In genomic region chr5:125655156-125655555, GRCh38 we compare ENCODE assay signal across 22 cellular contexts.
DNase-seq lines count a peak whose midpoint lies in the region; ATAC-seq and TF ChIP-seq lines count a peak whose summit lies in the region.
"Had no signal": no experiment of that assay in that cellular context is flagged by ENCODE, and none has a peak within 500 bp of the region (broad histone marks: within the 10 kb centered on the region; RNA-seq: fewer than 3 reads in every experiment).

No MANE protein-coding gene starts in this region.

- intact Hi-C loops in heart left ventricle (cut with DNase I) = no loop called here

- TF ChIP-seq POLR2A in heart left ventricle (IDR thresholded peaks at IDR 0.05) = no peak

- H3K27ac ChIP-seq in heart left ventricle = no peak overlapping the region
- H3K27ac ChIP-seq: A549, prostate gland, skin epidermis had no signal

- DNase-seq in NCI-H1417 (lab: John Stamatoyannopoulos, UW) = peak in 2 of 3 experiments; percentile 2 to 67
- DNase-seq in NCI-H1417 treated with DMSO at 0.1 percent for 48 hours (lab: John Stamatoyannopoulos, UW) = no peak
- peak; percentile 76 for DNase-seq in NCI-H69 (lab: John Stamatoyannopoulos, UW)
- peak; percentile 58 for DNase-seq in foreskin melanocyte
- DNase-seq in putamen (ENCODE audit: low spot score) = peak; percentile 32
- no peak for DNase-seq in NCI-H1048 (lab: John Stamatoyannopoulos, UW)
- DNase-seq in heart left ventricle = no peak
- DNase-seq: activated CD4-positive, alpha-beta T cell treated with anti-CD3 and anti-CD28 coated beads, Interleukin-2, amount 10 ng/mL, durations not matched to agents 24 days and 14 days; activated effector memory CD4-positive, alpha-beta T cell treated with Interleukin-2 at 50 U/mL for 16 hours; C1 segment of cervical spinal cord; central memory CD4-positive, alpha-beta T cell; DND-41; effector CD4-positive, alpha-beta T cell; KG1; MV-4-11; natural killer cell; NCI-H524 had no signal

- no peak overlapping the region for H3K4me3 ChIP-seq in heart left ventricle
- H3K4me3 ChIP-seq: A549, prostate gland, skin epidermis had no signal

- no peak for ATAC-seq in activated CD4-positive, CD25-positive, alpha-beta regulatory T cell treated with anti-CD3 and anti-CD28 coated beads, Interleukin-2, amount 50 U/mL, for 24 hours
- no peak for ATAC-seq in heart left ventricle
- ATAC-seq: A549, natural killer cell, Right ventricle myocardium inferior had no signal

- H3K4me1 ChIP-seq in heart left ventricle = peaks cover 0 to 8% (median 1%) of the 10 kb centered on the region in 12 donors
- H3K4me1 ChIP-seq: A549, prostate gland had no signal

- H3K36me3 ChIP-seq in heart left ventricle = no peaks in the 10 kb centered on the region
- H3K36me3 ChIP-seq: prostate gland had no signal

- H3K9me3 ChIP-seq in heart left ventricle = no peaks in the 10 kb centered on the region
- H3K9me3 ChIP-seq: A549, prostate gland had no signal

- peaks cover 0 to 2% (median 0%) of the 10 kb centered on the region in 9 donors for H3K27me3 ChIP-seq in heart left ventricle

- no peak for TF ChIP-seq CTCF in heart left ventricle (IDR thresholded peaks at IDR 0.05)

Comparison
In these comparisons a context has a peak if more than half of its experiments do, and no peak if none do; other contexts are left out.
1. DNase-seq: peak in NCI-H1417 (2 of 3), NCI-H69 (single experiment), foreskin melanocyte (single experiment) and putamen (single experiment); none in NCI-H1417 treated with DMSO at 0.1 percent for 48 hours (single experiment), NCI-H1048 (single experiment) and heart left ventricle (0 of 5).